In genomic region chr7:111424768-111425167, GRCh38 we compare ENCODE assay signal across 12 cellular contexts.
DNase-seq lines count a peak whose midpoint lies in the region; ATAC-seq, FAIRE-seq and TF ChIP-seq lines count a peak whose summit lies in the region.
"Had no signal": no experiment of that assay in that cellular context is flagged by ENCODE, and none has a peak within 500 bp of the region (broad histone marks: within the 10 kb centered on the region; RNA-seq: fewer than 3 reads in every experiment).

No MANE protein-coding gene starts in this region.

- H3K36me3 ChIP-seq in GM12878 (ENCODE audit: control insufficient read depth in 2 of 2, insufficient read depth in 2 of 2, low read length in 1 of 2), result no peaks in the 10 kb centered on the region

- H3K9me3 ChIP-seq in GM12878 (replicated peaks; ENCODE audit: control insufficient read depth, insufficient read depth, low read length), result no peaks in the 10 kb centered on the region; the same call in 2 of the 3 replicates

- no peak for TF ChIP-seq CTCF in AG10803 (conservative IDR thresholded peaks at IDR 0.05; ENCODE audit: low read length)
- TF ChIP-seq CTCF in GM12878 (IDR thresholded peaks at IDR 0.05 in 2 of 3, conservative IDR thresholded peaks at IDR 0.05 in 1 of 3; ENCODE audit: control insufficient read depth in 2 of 3, extremely low read depth in 1 of 3, insufficient read depth in 1 of 3, low read depth in 3 of 3, low read length in 3 of 3), result no peak

- H3K9ac ChIP-seq in GM12878 (ENCODE audit: control insufficient read depth, insufficient read depth, low read length), result no peak overlapping the region

- H3K4me3 ChIP-seq in AG10803 (ENCODE audit: low read length), result no peak overlapping the region
- H3K4me3 ChIP-seq in GM12878, result no peak overlapping the region

- intact Hi-C loops in GM12878 (cut with micrococcal nuclease; ENCODE audit: unreplicated experiment), result no loop called here

- no peaks in the 10 kb centered on the region for H3K4me1 ChIP-seq in GM12878 (ENCODE audit: control insufficient read depth, insufficient read depth, low read length)

- DNase-seq in AG10803 (ENCODE audit: low read depth) (peak; percentile 88), HTR-8/SVneo (ENCODE audit: insufficient read length, low spot score) (peak; percentile 1), GM12878 (ENCODE audit: low read depth, low spot score) (no peak), kidney tubule cell (ENCODE audit: low spot score) (peak; percentile 81), Kasumi-1 (lab: John Stamatoyannopoulos, UW) (no peak), NK-92 (lab: John Stamatoyannopoulos, UW; ENCODE audit: unreplicated experiment) (no peak)
- DNase-seq in stimulated activated CD4-positive, alpha-beta T cell treated with anti-CD3 and anti-CD28 coated beads, Interleukin-1b, Interleukin-23, amount 100 ng/mL, for 48 hours, result no peak
- DNase-seq: activated CD4-positive, alpha-beta T cell treated with anti-CD3 and anti-CD28 coated beads, Interleukin-2, amount 10 ng/mL, durations not matched to agents 24 days and 14 days; posterior cingulate gyrus; stimulated activated CD4-positive, alpha-beta T cell treated with anti-CD3 and anti-CD28 coated beads, Interleukin-2, amount 100 ng/mL, for 48 hours had no signal

- TF ChIP-seq POLR2A in GM12878 (IDR thresholded peaks at IDR 0.05; ENCODE audit: low read depth, low read length), result no peak

- in situ Hi-C loops in GM12878 (cut with MboI), result no loop called here

- ATAC-seq in GM12878, result no peak
- no peak for ATAC-seq in HG03378 (IDR thresholded peaks at IDR 0.05; ENCODE audit: unreplicated experiment)
- ATAC-seq: stimulated activated effector memory CD8-positive, alpha-beta T cell treated with anti-CD3 and anti-CD28 coated beads, Interleukin-12 subunit alpha, Interleukin-12 subunit beta, amount 100 ng/mL, for 72 hours had no signal

- H4K20me1 ChIP-seq in GM12878 (ENCODE audit: control insufficient read depth, insufficient read depth), result no peaks in the 10 kb centered on the region

- no peak for TF ChIP-seq RAD21 in GM12878 (IDR thresholded peaks at IDR 0.05; ENCODE audit: insufficient read depth, low read depth, low read length)

- H2AFZ ChIP-seq in GM12878 (ENCODE audit: control insufficient read depth, low read depth, low read length), result no peak overlapping the region

- SMC1A ChIA-PET in GM12878 (lab: Charles Lee; ENCODE audit: uncharacterized antibody, unreplicated experiment), result no interaction called here

- H3K27ac ChIP-seq in GM12878 (ENCODE audit: control insufficient read depth, insufficient read depth), result no peak overlapping the region

- TF ChIP-seq EP300 in GM12878 (IDR thresholded peaks at IDR 0.05; ENCODE audit: borderline replicate concordance in 1 of 2, control insufficient read depth in 1 of 2, low read depth in 2 of 2, low read length in 2 of 2), result no peak

- no peaks in the 10 kb centered on the region for H3K27me3 ChIP-seq in GM12878 (replicated peaks in 1 of 2; ENCODE audit: control insufficient read depth in 2 of 2, insufficient read depth in 2 of 2, low read length in 1 of 2)

- H3K4me2 ChIP-seq in GM12878 (ENCODE audit: control insufficient read depth, insufficient read depth), result no peak overlapping the region

- no TSS peak for BruUV-seq in GM12878 (replicated peaks; lab: Mats Ljungman, UMichigan)

- RAD21 ChIA-PET in GM12878 (lab: Charles Lee; ENCODE audit: unreplicated experiment), result no interaction called here

- FAIRE-seq in HTR-8/SVneo (lab: Jason Lieb, UNC) (no peak), GM12878 (lab: Jason Lieb, UNC) (peak; percentile 27)

- POLR2A ChIA-PET in GM12878 (lab: Charles Lee), result no interaction called here

- CTCF ChIA-PET in GM12878 (lab: Yijun Ruan, JAX), result no interaction called here

- H3K79me2 ChIP-seq in GM12878 (ENCODE audit: control insufficient read depth, insufficient read depth, low read length), result no peaks in the 10 kb centered on the region

TF ChIP-seq in GM12878, 131 proteins besides CTCF, POLR2A, EP300 and RAD21:
- TF ChIP-seq TBL1XR1 (IDR thresholded peaks at IDR 0.05; ENCODE audit: low read depth, low read length), result no peak
- no peak for TF ChIP-seq TAF1 (IDR thresholded peaks at IDR 0.05; ENCODE audit: borderline replicate concordance, low read depth, low read length)
- no peak for TF ChIP-seq TCF7 (IDR thresholded peaks at IDR 0.05; ENCODE audit: borderline replicate concordance)
- TF ChIP-seq WRNIP1 (IDR thresholded peaks at IDR 0.05; ENCODE audit: borderline replicate concordance, low read depth, low read length), result no peak
- no peak for TF ChIP-seq ESRRA (IDR thresholded peaks at IDR 0.05; ENCODE audit: low read length)
- TF ChIP-seq MYB (IDR thresholded peaks at IDR 0.05; ENCODE audit: borderline replicate concordance, low read depth, low read length), result no peak
- TF ChIP-seq TCF3 (IDR thresholded peaks at IDR 0.05; ENCODE audit: borderline replicate concordance, insufficient read depth, low read depth, low read length), result no peak
- no peak for TF ChIP-seq SMARCA5 (IDR thresholded peaks at IDR 0.05)
- TF ChIP-seq USF2 (IDR thresholded peaks at IDR 0.05; ENCODE audit: borderline replicate concordance, low read depth, low read length), result no peak
- no peak for TF ChIP-seq FOXM1 (IDR thresholded peaks at IDR 0.05; ENCODE audit: low read depth, low read length)
- TF ChIP-seq TARDBP (IDR thresholded peaks at IDR 0.05; ENCODE audit: borderline replicate concordance), result no peak
- TF ChIP-seq CBX5 (IDR thresholded peaks at IDR 0.05; ENCODE audit: low read depth), result no peak
- TF ChIP-seq ZZZ3 (IDR thresholded peaks at IDR 0.05; ENCODE audit: control insufficient read depth, insufficient read length, low read depth), result no peak
- no peak for TF ChIP-seq HDAC6 (IDR thresholded peaks at IDR 0.05; ENCODE audit: unreplicated experiment)
- TF ChIP-seq ZNF274 (IDR thresholded peaks at IDR 0.05; ENCODE audit: insufficient read depth, insufficient read length), result no peak
- TF ChIP-seq BACH1 (IDR thresholded peaks at IDR 0.05; ENCODE audit: borderline replicate concordance), result no peak
- no peak for TF ChIP-seq KAT2A (conservative IDR thresholded peaks at IDR 0.05; ENCODE audit: control insufficient read depth, low read depth, low read length)
- TF ChIP-seq DPF2 (IDR thresholded peaks at IDR 0.05), result no peak
- no peak for TF ChIP-seq STAT1 (conservative IDR thresholded peaks at IDR 0.05)
TF ChIP-seq in GM12878: peak in this region for 0.

Comparison
In these comparisons a context has a peak if more than half of its experiments do, and no peak if none do; other contexts are left out.
1. DNase-seq: peak in AG10803 (single experiment), HTR-8/SVneo (single experiment) and kidney tubule cell (single experiment); none in GM12878 (single experiment), stimulated activated CD4-positive, alpha-beta T cell treated with anti-CD3 and anti-CD28 coated beads, Interleukin-1b, Interleukin-23, amount 100 ng/mL, for 48 hours (single experiment), Kasumi-1 (0 of 2) and NK-92 (single experiment).